Comparison of ENCODE assay signal across 8 cellular contexts in the genomic region with DNA sequence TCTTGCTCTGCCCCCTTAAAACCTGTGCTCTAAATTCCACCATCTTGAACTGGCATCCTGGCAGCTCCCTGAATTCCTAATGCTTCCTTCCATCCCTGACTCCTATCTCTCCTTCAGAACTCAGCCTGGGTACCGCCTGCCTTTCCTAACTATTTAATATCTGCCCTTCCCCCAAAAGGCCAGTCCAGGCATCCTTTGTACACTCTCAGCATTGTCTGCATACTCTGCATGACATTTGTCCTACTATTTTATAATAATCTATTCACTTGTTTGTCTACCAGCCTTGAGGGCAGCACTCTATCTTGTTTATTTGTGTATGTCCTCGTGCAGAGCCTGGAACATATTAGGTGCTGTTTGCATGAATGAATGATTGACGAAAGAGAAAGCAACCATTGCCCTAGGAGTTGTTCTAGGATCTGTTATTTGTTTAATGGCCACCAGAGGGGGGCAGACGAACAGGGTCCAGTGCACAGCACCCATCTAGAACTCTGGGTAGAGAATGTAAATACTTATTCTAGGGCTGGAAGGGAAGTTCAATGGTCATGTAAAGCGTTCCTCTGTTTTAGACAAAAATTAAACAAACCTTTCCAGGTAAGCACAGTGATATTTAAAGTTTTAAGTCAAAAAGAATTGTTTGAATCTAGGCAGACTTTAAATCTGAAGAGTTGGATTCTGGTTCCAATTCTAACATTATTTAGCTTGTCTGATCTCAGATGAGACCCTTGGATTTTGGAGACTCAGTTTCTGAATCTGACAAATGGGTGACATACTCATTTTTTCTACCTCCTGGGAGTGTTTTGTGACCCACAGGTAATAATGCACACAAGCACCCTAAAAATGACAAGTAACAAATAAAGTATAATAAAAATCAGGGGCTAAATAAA.
DNase-seq lines count a peak whose midpoint lies in the region; ATAC-seq and TF ChIP-seq lines count a peak whose summit lies in the region.

No MANE protein-coding gene starts in this region.

- no peak overlapping the region for H3K27ac ChIP-seq in esophagus muscularis mucosa (replicated peaks in 1 of 4)
- H3K27ac ChIP-seq in tibial nerve = peak overlapping the region in 2 of 4 donors; percentile 22 to 40

- intact Hi-C loops in esophagus muscularis mucosa (cut with DNase I) = loop anchor here (2.0 to 5.0 kb wide), 3 partner anchors 130 to 226 kb away; no protein-coding TSS in a partner anchor

- no peaks in the 10 kb centered on the region for H3K9me3 Mint-ChIP-seq in natural killer cell treated with Interleukin-12 subunit alpha and Interleukin-12 subunit beta and Interleukin-15 and Interleukin-18, amount 100 ng/mL, for 72 hours

- ATAC-seq in GM18907 (IDR thresholded peaks at IDR 0.05; ENCODE audit: unreplicated experiment) (peak; percentile 97), HG03066 (IDR thresholded peaks at IDR 0.05; ENCODE audit: low read depth, unreplicated experiment) (peak; percentile 98)
- ATAC-seq in natural killer cell treated with Interleukin-12 subunit alpha and Interleukin-12 subunit beta and Interleukin-15 and Interleukin-18, amount 100 ng/mL, for 72 hours = peak; percentile 79 to 83

- H3K4me3 ChIP-seq in esophagus muscularis mucosa = peak overlapping the region in 1 of 4 donors; percentile 34
- no peak overlapping the region for H3K4me3 ChIP-seq in tibial nerve

- TF ChIP-seq CTCF in esophagus muscularis mucosa (IDR thresholded peaks at IDR 0.05) (peak; percentile 72 to 83 (median 81)), tibial nerve (IDR thresholded peaks at IDR 0.05) (peak; percentile 70 to 91 (median 78))

- H3K4me1 ChIP-seq in esophagus muscularis mucosa (peaks cover 5 to 15% (median 7%) of the 10 kb centered on the region in 4 donors), tibial nerve (peaks cover 0 to 30% (median 3%) of the 10 kb centered on the region in 4 donors)

- TF ChIP-seq EP300 in esophagus muscularis mucosa (IDR thresholded peaks at IDR 0.05) (no peak), tibial nerve (IDR thresholded peaks at IDR 0.05) (peak in 1 of 2 donors; percentile 67)

- H3K27ac Mint-ChIP-seq in natural killer cell treated with Interleukin-12 subunit alpha and Interleukin-12 subunit beta and Interleukin-15 and Interleukin-18, amount 100 ng/mL, for 72 hours = no peak overlapping the region

- peaks cover 0 to 3% of the 10 kb centered on the region in 2 donors for H3K27me3 Mint-ChIP-seq in natural killer cell treated with Interleukin-12 subunit alpha and Interleukin-12 subunit beta and Interleukin-15 and Interleukin-18, amount 100 ng/mL, for 72 hours

- DNase-seq in COLO668 (lab: John Stamatoyannopoulos, UW; ENCODE audit: unreplicated experiment) = peak; percentile 49
- peak; percentile 72 for DNase-seq in NCI-H460 (ENCODE audit: extremely low read depth, low read depth)
- peak; percentile 3 to 10 for DNase-seq in activated CD4-positive, alpha-beta T cell treated with anti-CD3 and anti-CD28 coated beads, Interleukin-2, amount 50 U/mL, for 4 hours
- no peak for DNase-seq in esophagus muscularis mucosa (ENCODE audit: extremely low spot score)
- DNase-seq in natural killer cell treated with Interleukin-12 subunit alpha and Interleukin-12 subunit beta and Interleukin-15 and Interleukin-18, amount 100 ng/mL, for 72 hours (ENCODE audit: low spot score) = no peak
- peak in 1 of 2 donors; percentile 79 for DNase-seq in tibial nerve (ENCODE audit: low spot score in 2 of 2)

- WGBS in esophagus muscularis mucosa = 11% methylated on average over 5 of the region's 5 CpGs
- WGBS in tibial nerve, 2 donors = 5 to 10% methylated on average over 5 of the region's 5 CpGs

- peaks cover 3 to 4% of the 10 kb centered on the region in 2 donors for H3K4me1 Mint-ChIP-seq in natural killer cell treated with Interleukin-12 subunit alpha and Interleukin-12 subunit beta and Interleukin-15 and Interleukin-18, amount 100 ng/mL, for 72 hours (ENCODE audit: low read depth in 2 of 2)

- TF ChIP-seq POLR2A in esophagus muscularis mucosa (IDR thresholded peaks at IDR 0.05; ENCODE audit: low read depth) (no peak), tibial nerve (IDR thresholded peaks at IDR 0.05) (no peak)

- H3K4me3 Mint-ChIP-seq in natural killer cell treated with Interleukin-12 subunit alpha and Interleukin-12 subunit beta and Interleukin-15 and Interleukin-18, amount 100 ng/mL, for 72 hours = no peak overlapping the region

- H3K36me3 ChIP-seq in esophagus muscularis mucosa (no peaks in the 10 kb centered on the region), tibial nerve (no peaks in the 10 kb centered on the region)

- H3K36me3 Mint-ChIP-seq in natural killer cell treated with Interleukin-12 subunit alpha and Interleukin-12 subunit beta and Interleukin-15 and Interleukin-18, amount 100 ng/mL, for 72 hours = no peaks in the 10 kb centered on the region

- H3K27me3 ChIP-seq in esophagus muscularis mucosa (no peaks in the 10 kb centered on the region), tibial nerve (no peaks in the 10 kb centered on the region)

- no peaks in the 10 kb centered on the region for H3K9me3 ChIP-seq in esophagus muscularis mucosa
- H3K9me3 ChIP-seq in tibial nerve = no peaks in the 10 kb centered on the region

Comparison
In these comparisons a context has a peak if more than half of its experiments do, and no peak if none do; other contexts are left out.
1. DNase-seq: peak in COLO668 (single experiment), NCI-H460 (single experiment) and activated CD4-positive, alpha-beta T cell treated with anti-CD3 and anti-CD28 coated beads, Interleukin-2, amount 50 U/mL, for 4 hours (2 of 2); none in esophagus muscularis mucosa (single experiment) and natural killer cell treated with Interleukin-12 subunit alpha and Interleukin-12 subunit beta and Interleukin-15 and Interleukin-18, amount 100 ng/mL, for 72 hours (single experiment).
2. Peak in every context shown above with its lines, with median percentiles within 50 percentile points of each other: ATAC-seq.